22 cellular contexts compared by ENCODE assay signal in genomic region chr7:131000389-131000788, GRCh38.
DNase-seq lines count a peak whose midpoint lies in the region; ATAC-seq and TF ChIP-seq lines count a peak whose summit lies in the region.
"Had no signal": no experiment of that assay in that cellular context is flagged by ENCODE, and none has a peak within 500 bp of the region (broad histone marks: within the 10 kb centered on the region; RNA-seq: fewer than 3 reads in every experiment).

No MANE protein-coding gene starts in this region.

- no peak for ATAC-seq in activated CD8-positive, alpha-beta T cell treated with anti-CD3 and anti-CD28 coated beads for 36 hours
- no peak for ATAC-seq in activated CD8-positive, alpha-beta T cell treated with anti-CD3 and anti-CD28 coated beads, Interleukin-2, amount 10 ng/mL, durations not matched to agents 7 days and 5 days
- no peak for ATAC-seq in GM21723 (IDR thresholded peaks at IDR 0.05; ENCODE audit: unreplicated experiment)
- ATAC-seq: stimulated activated naive B cell treated with anti-CD40 and anti-IgM and Interleukin-4, amounts not matched to agents 10 μg/mL and 1 μg/mL and 100 μg/mL, for 72 hours; upper lobe of right lung had no signal

- in situ Hi-C loops in mammary epithelial cell (cut with MboI; ENCODE audit: low sequenced_read_pairs in 2 of 2) = no loop called here

- CTCF ChIA-PET in activated CD8-positive, alpha-beta T cell treated with anti-CD3 and anti-CD28 coated beads for 36 hours (lab: Charles Lee) = interaction anchor here (0.7 to 6.5 kb wide), 6 partner anchors 10 to 103 kb away, joined by 3 to 69 read pairs (median 5); no protein-coding TSS in a partner anchor
- CTCF ChIA-PET in activated CD8-positive, alpha-beta T cell treated with anti-CD3 and anti-CD28 coated beads, Interleukin-2, amount 10 ng/mL, durations not matched to agents 7 days and 5 days (lab: Charles Lee) = interaction anchor here (0.9 to 6.5 kb wide), 5 partner anchors 18 to 104 kb away, joined by 3 to 46 read pairs (median 4); no protein-coding TSS in a partner anchor
- CTCF ChIA-PET in mammary epithelial cell (lab: Charles Lee; ENCODE audit: low non-redundant PET) = no interaction called here
- CTCF ChIA-PET in activated naive CD4-positive, alpha-beta T cell treated with anti-CD3 and anti-CD28 coated beads, Interleukin-2, amount 10 ng/mL, durations not matched to agents 7 days and 5 days (lab: Charles Lee) = interaction anchor here (0.8 to 3.5 kb wide), 6 partner anchors 18 to 112 kb away, joined by 3 to 24 read pairs (median 3); no protein-coding TSS in a partner anchor

- H3K27me3 ChIP-seq in mammary epithelial cell (ENCODE audit: insufficient read depth, low read length) = no peaks in the 10 kb centered on the region
- H3K27me3 ChIP-seq: Peyer's patch, upper lobe of right lung had no signal

- H3K4me2 ChIP-seq in mammary epithelial cell (ENCODE audit: insufficient read depth, low read depth, low read length) = no peak overlapping the region

- no peaks in the 10 kb centered on the region for H4K20me1 ChIP-seq in mammary epithelial cell (ENCODE audit: insufficient read depth, low read length)

- TF ChIP-seq CTCF in activated CD8-positive, alpha-beta T cell treated with anti-CD3 and anti-CD28 coated beads for 36 hours (IDR thresholded peaks at IDR 0.05) = no peak
- TF ChIP-seq CTCF in HFFc6 (IDR thresholded peaks at IDR 0.05) (no peak), mammary epithelial cell (conservative IDR thresholded peaks at IDR 0.05 in 1 of 2, IDR thresholded peaks at IDR 0.05 in 1 of 2; ENCODE audit: extremely low read depth in 1 of 2, insufficient read depth in 1 of 2, low read depth in 1 of 2, low read length in 2 of 2) (no peak)

- H3K9me3 ChIP-seq in mammary epithelial cell (replicated peaks; ENCODE audit: insufficient read depth, low read length) = no peaks in the 10 kb centered on the region
- H3K9me3 ChIP-seq: Peyer's patch, upper lobe of right lung had no signal

- H3K36me3 ChIP-seq in mammary epithelial cell (ENCODE audit: insufficient read depth, low read length) = no peaks in the 10 kb centered on the region
- H3K36me3 ChIP-seq: Peyer's patch, upper lobe of right lung had no signal

- intact Hi-C loops in activated CD8-positive, alpha-beta T cell treated with anti-CD3 and anti-CD28 coated beads for 36 hours (cut with micrococcal nuclease) = no loop called here
- intact Hi-C loops in mammary epithelial cell (cut with micrococcal nuclease) = no loop called here

- dilution Hi-C loops in mammary epithelial cell (cut with HindIII; ENCODE audit: low sequenced_read_pairs) = no loop called here

- H3K4me1 Mint-ChIP-seq in activated CD8-positive, alpha-beta T cell treated with anti-CD3 and anti-CD28 coated beads for 36 hours (ENCODE audit: low read depth) = peaks cover 71% of the 10 kb centered on the region
- H3K4me1 Mint-ChIP-seq in activated CD8-positive, alpha-beta T cell treated with anti-CD3 and anti-CD28 coated beads, Interleukin-2, amount 10 ng/mL, durations not matched to agents 7 days and 5 days (ENCODE audit: low read depth) = peaks cover 38% of the 10 kb centered on the region
- H3K4me1 Mint-ChIP-seq in HFFc6 (ENCODE audit: low read depth) = peaks cover 58% of the 10 kb centered on the region
- H3K4me1 Mint-ChIP-seq in activated naive CD4-positive, alpha-beta T cell treated with anti-CD3 and anti-CD28 coated beads, Interleukin-2, amount 10 ng/mL, durations not matched to agents 7 days and 5 days = peaks cover 44% of the 10 kb centered on the region

- H2AFZ ChIP-seq in mammary epithelial cell (ENCODE audit: low read depth, low read length) = no peak overlapping the region

- no peak overlapping the region for H3K4me3 Mint-ChIP-seq in activated CD8-positive, alpha-beta T cell treated with anti-CD3 and anti-CD28 coated beads for 36 hours
- no peak overlapping the region for H3K4me3 Mint-ChIP-seq in activated CD8-positive, alpha-beta T cell treated with anti-CD3 and anti-CD28 coated beads, Interleukin-2, amount 10 ng/mL, durations not matched to agents 7 days and 5 days
- H3K4me3 Mint-ChIP-seq in HFFc6 = no peak overlapping the region
- no peak overlapping the region for H3K4me3 Mint-ChIP-seq in activated naive CD4-positive, alpha-beta T cell treated with anti-CD3 and anti-CD28 coated beads, Interleukin-2, amount 10 ng/mL, durations not matched to agents 7 days and 5 days
- H3K4me3 Mint-ChIP-seq: dendritic cell treated with granulocyte-macrophage colony-stimulating factor and Interleukin-4, amounts not matched to agents 40 ng/mL and 50 ng/mL, for 4 days; stimulated activated naive B cell treated with anti-CD40 and anti-IgM and Interleukin-4, amounts not matched to agents 10 μg/mL and 1 μg/mL and 100 μg/mL, for 72 hours had no signal

- no TSS peak for BruUV-seq in mammary epithelial cell (replicated peaks; lab: Mats Ljungman, UMichigan)

- no peak overlapping the region for H3K9ac ChIP-seq in mammary epithelial cell (ENCODE audit: insufficient read depth, low read length)

- no peak overlapping the region for H3K4me3 ChIP-seq in mammary epithelial cell (replicated peaks in 1 of 3; ENCODE audit: insufficient read depth in 1 of 3, low read depth in 2 of 3, low read length in 3 of 3)
- no peak overlapping the region for H3K4me3 ChIP-seq in skin epidermis
- H3K4me3 ChIP-seq: Peyer's patch, upper lobe of right lung had no signal

- no peaks in the 10 kb centered on the region for H3K27me3 Mint-ChIP-seq in activated CD8-positive, alpha-beta T cell treated with anti-CD3 and anti-CD28 coated beads for 36 hours
- H3K27me3 Mint-ChIP-seq in activated CD8-positive, alpha-beta T cell treated with anti-CD3 and anti-CD28 coated beads, Interleukin-2, amount 10 ng/mL, durations not matched to agents 7 days and 5 days (ENCODE audit: low read depth) = no peaks in the 10 kb centered on the region
- peaks cover 8% of the 10 kb centered on the region for H3K27me3 Mint-ChIP-seq in HFFc6 (ENCODE audit: insufficient read depth)
- H3K27me3 Mint-ChIP-seq in activated naive CD4-positive, alpha-beta T cell treated with anti-CD3 and anti-CD28 coated beads, Interleukin-2, amount 10 ng/mL, durations not matched to agents 7 days and 5 days = no peaks in the 10 kb centered on the region
- H3K27me3 Mint-ChIP-seq: dendritic cell treated with granulocyte-macrophage colony-stimulating factor and Interleukin-4, amounts not matched to agents 40 ng/mL and 50 ng/mL, for 4 days; stimulated activated naive B cell treated with anti-CD40 and anti-IgM and Interleukin-4, amounts not matched to agents 10 μg/mL and 1 μg/mL and 100 μg/mL, for 72 hours had no signal

- peaks cover 49% of the 10 kb centered on the region for H3K36me3 Mint-ChIP-seq in activated CD8-positive, alpha-beta T cell treated with anti-CD3 and anti-CD28 coated beads for 36 hours (ENCODE audit: low read depth)
- peaks cover 26% of the 10 kb centered on the region for H3K36me3 Mint-ChIP-seq in activated CD8-positive, alpha-beta T cell treated with anti-CD3 and anti-CD28 coated beads, Interleukin-2, amount 10 ng/mL, durations not matched to agents 7 days and 5 days (ENCODE audit: low read depth)
- peaks cover 56% of the 10 kb centered on the region for H3K36me3 Mint-ChIP-seq in HFFc6 (ENCODE audit: low read depth)
- peaks cover 31% of the 10 kb centered on the region for H3K36me3 Mint-ChIP-seq in activated naive CD4-positive, alpha-beta T cell treated with anti-CD3 and anti-CD28 coated beads, Interleukin-2, amount 10 ng/mL, durations not matched to agents 7 days and 5 days

- POLR2A ChIA-PET in activated CD8-positive, alpha-beta T cell treated with anti-CD3 and anti-CD28 coated beads for 36 hours (lab: Charles Lee) = interaction anchor here (0.5 to 2.7 kb wide), 6 partner anchors 8 to 53 kb away, joined by 3 to 9 read pairs (median 4); no protein-coding TSS in a partner anchor
- POLR2A ChIA-PET in activated CD8-positive, alpha-beta T cell treated with anti-CD3 and anti-CD28 coated beads, Interleukin-2, amount 10 ng/mL, durations not matched to agents 7 days and 5 days (lab: Charles Lee) = interaction anchor here (1.0 kb wide), 2 partner anchors 11 to 41 kb away, joined by 3 read pairs; no protein-coding TSS in a partner anchor

- H3K79me2 ChIP-seq in mammary epithelial cell (ENCODE audit: insufficient read depth, low read length) = peaks cover 23% of the 10 kb centered on the region

- peak overlapping the region; percentile 95 for H3K27ac ChIP-seq in mammary epithelial cell (ENCODE audit: insufficient read depth, low read depth, low read length)
- peak overlapping the region in 11 of 21 experiments; percentile 25 to 84 (median 65) for H3K27ac ChIP-seq in skin epidermis
- H3K27ac ChIP-seq: Peyer's patch, upper lobe of right lung had no signal

- WGBS in mammary epithelial cell (ENCODE audit: low coverage, missing lambda C conversion rate) = 65% methylated on average over 6 of the region's 6 CpGs

- H3K9me3 Mint-ChIP-seq in activated CD8-positive, alpha-beta T cell treated with anti-CD3 and anti-CD28 coated beads for 36 hours = peaks cover 14% of the 10 kb centered on the region
- peaks cover 16% of the 10 kb centered on the region for H3K9me3 Mint-ChIP-seq in activated CD8-positive, alpha-beta T cell treated with anti-CD3 and anti-CD28 coated beads, Interleukin-2, amount 10 ng/mL, durations not matched to agents 7 days and 5 days (ENCODE audit: insufficient read depth)
- H3K9me3 Mint-ChIP-seq in HFFc6 = peaks cover 6% of the 10 kb centered on the region
- peaks cover 11% of the 10 kb centered on the region for H3K9me3 Mint-ChIP-seq in activated naive CD4-positive, alpha-beta T cell treated with anti-CD3 and anti-CD28 coated beads, Interleukin-2, amount 10 ng/mL, durations not matched to agents 7 days and 5 days
- H3K9me3 Mint-ChIP-seq: dendritic cell treated with granulocyte-macrophage colony-stimulating factor and Interleukin-4, amounts not matched to agents 40 ng/mL and 50 ng/mL, for 4 days had no signal

- peak overlapping the region; percentile 46 for H3K27ac Mint-ChIP-seq in activated CD8-positive, alpha-beta T cell treated with anti-CD3 and anti-CD28 coated beads for 36 hours
- no peak overlapping the region for H3K27ac Mint-ChIP-seq in activated CD8-positive, alpha-beta T cell treated with anti-CD3 and anti-CD28 coated beads, Interleukin-2, amount 10 ng/mL, durations not matched to agents 7 days and 5 days
- peak overlapping the region; percentile 13; the same call in 1 of the 2 replicates for H3K27ac Mint-ChIP-seq in HFFc6
- H3K27ac Mint-ChIP-seq in activated naive CD4-positive, alpha-beta T cell treated with anti-CD3 and anti-CD28 coated beads, Interleukin-2, amount 10 ng/mL, durations not matched to agents 7 days and 5 days = no peak overlapping the region
- H3K27ac Mint-ChIP-seq: dendritic cell treated with granulocyte-macrophage colony-stimulating factor and Interleukin-4, amounts not matched to agents 40 ng/mL and 50 ng/mL, for 4 days had no signal

- H3K4me1 ChIP-seq in mammary epithelial cell (ENCODE audit: insufficient read depth, low read length) = peaks cover 49% of the 10 kb centered on the region

- DNase-seq in activated CD8-positive, alpha-beta T cell treated with anti-CD3 and anti-CD28 coated beads for 36 hours = no peak
- DNase-seq in activated CD8-positive, alpha-beta T cell treated with anti-CD3 and anti-CD28 coated beads, Interleukin-2, amount 10 ng/mL, durations not matched to agents 7 days and 5 days = no peak
- DNase-seq in HFFc6 = no peak
- DNase-seq in mammary epithelial cell = no peak
- DNase-seq in stimulated activated CD4-positive, alpha-beta T cell treated with anti-CD3 and anti-CD28 coated beads, Interleukin-1b, Interleukin-23, amount 100 ng/mL, for 48 hours = no peak
- DNase-seq in activated naive CD4-positive, alpha-beta T cell treated with anti-CD3 and anti-CD28 coated beads, Interleukin-2, amount 10 ng/mL, durations not matched to agents 7 days and 5 days = no peak
- DNase-seq: activated CD4-positive, CD25-positive, alpha-beta regulatory T cell treated with anti-CD3 and anti-CD28 coated beads, Interleukin-2, amount 50 U/mL, for 72 hours; activated naive CD4-positive, alpha-beta T cell treated with anti-CD3 and anti-CD28 coated beads, Interleukin-2, amount 50 U/mL, for 16 hours; KBM-7; left colon; MV-4-11; NCI-H187; NCI-H2227 treated with DMSO at 0.1 percent for 48 hours; occipital lobe; Peyer's patch; retina; stimulated activated naive B cell treated with anti-CD40 and anti-IgM and Interleukin-4, amounts not matched to agents 10 μg/mL and 1 μg/mL and 100 μg/mL, for 72 hours; T-helper 9 cell; upper lobe of right lung had no signal

Comparison
In these comparisons a context has a peak if more than half of its experiments do, and no peak if none do; other contexts are left out.
1. H3K27ac Mint-ChIP-seq: peak in activated CD8-positive, alpha-beta T cell treated with anti-CD3 and anti-CD28 coated beads for 36 hours (single experiment) and HFFc6 (single experiment); none in activated CD8-positive, alpha-beta T cell treated with anti-CD3 and anti-CD28 coated beads, Interleukin-2, amount 10 ng/mL, durations not matched to agents 7 days and 5 days (single experiment) and activated naive CD4-positive, alpha-beta T cell treated with anti-CD3 and anti-CD28 coated beads, Interleukin-2, amount 10 ng/mL, durations not matched to agents 7 days and 5 days (single experiment).